Comparison of ENCODE assay signal across 8 cellular contexts in the genomic region with DNA sequence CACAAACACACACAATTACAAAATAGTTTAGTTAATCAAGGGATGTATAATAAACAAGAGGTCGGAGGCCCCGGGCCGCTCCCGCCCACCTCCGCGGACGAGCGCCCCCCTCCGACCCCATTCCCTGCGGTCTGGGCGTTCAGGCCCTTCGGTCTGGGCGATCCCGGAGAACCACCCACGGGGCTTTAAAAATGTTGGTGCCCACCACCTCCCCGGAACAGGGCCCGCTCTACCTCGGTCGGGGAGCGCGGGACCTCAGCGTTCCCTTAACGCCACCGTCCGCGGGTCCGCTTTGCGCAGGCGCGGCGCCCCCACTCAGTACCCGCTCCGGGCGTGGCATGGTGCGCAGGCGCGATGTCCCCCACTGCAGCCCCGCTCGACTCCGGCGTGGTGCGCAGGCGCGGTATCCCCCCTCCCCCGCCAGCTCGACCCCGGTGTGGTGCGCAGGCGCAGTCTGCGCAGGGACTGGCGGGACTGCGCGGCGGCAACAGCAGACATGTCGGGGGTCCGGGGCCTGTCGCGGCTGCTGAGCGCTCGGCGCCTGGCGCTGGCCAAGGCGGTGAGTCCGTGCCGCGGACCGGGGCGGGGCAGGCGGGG.
A peak's percentile ranks its signal among the peaks of the same experiment; 100 is the strongest.
DNase-seq lines count a peak whose midpoint lies in the region; ATAC-seq lines count a peak whose summit lies in the region.

A gene with protein sequence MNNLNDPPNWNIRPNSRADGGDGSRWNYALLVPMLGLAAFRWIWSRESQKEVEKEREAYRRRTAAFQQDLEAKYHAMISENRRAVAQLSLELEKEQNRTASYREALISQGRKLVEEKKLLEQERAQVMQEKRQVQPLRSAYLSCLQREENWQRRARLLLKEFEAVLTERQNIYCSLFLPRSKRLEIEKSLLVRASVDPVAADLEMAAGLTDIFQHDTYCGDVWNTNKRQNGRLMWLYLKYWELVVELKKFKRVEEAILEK (minus strand): TSS at position 294 of the 597 bp plus-strand sequence. CDS start 1,304 bp downstream, outside the sequence.
A gene (plus strand): TSS at position 461 of the 597 bp plus-strand sequence. CDS start 36 bp downstream, at position 497.

- peak; percentile 76 to 83 for DNase-seq in AML-193 (lab: John Stamatoyannopoulos, UW)
- peak; percentile 96 for DNase-seq in NCI-H345 (lab: John Stamatoyannopoulos, UW)
- peak; percentile 97 to 99 (median 98) for DNase-seq in activated CD4-positive, CD25-positive, alpha-beta regulatory T cell (lab: John Stamatoyannopoulos, UW)
- peak; percentile 97 for DNase-seq in central memory CD4-positive, alpha-beta T cell
- peak; percentile 97 for DNase-seq in islet precursor cell
- DNase-seq in stimulated activated CD4-positive, alpha-beta T cell treated with anti-CD3 and anti-CD28 coated beads, Interleukin-12 subunit alpha, Interleukin-12 subunit beta, amount 100 ng/mL, for 24 hours (ENCODE audit: low read depth in 2 of 2): peak; percentile 96 to 98

- ATAC-seq in GM19035 (IDR thresholded peaks at IDR 0.05; ENCODE audit: unreplicated experiment): peak; percentile 80
- peak; percentile 86 for ATAC-seq in HG03280 (IDR thresholded peaks at IDR 0.05; ENCODE audit: unreplicated experiment)

Comparison
In these comparisons a context has a peak if more than half of its experiments do, and no peak if none do; other contexts are left out.
1. Peak in every context shown above with its lines: DNase-seq and ATAC-seq.